In genomic region chr12:125434936-125435443, GRCh38 we compare ENCODE assay signal across 11 cellular contexts.
DNase-seq lines count a peak whose midpoint lies in the region; ATAC-seq and TF ChIP-seq lines count a peak whose summit lies in the region.
"Had no signal": no experiment of that assay in that cellular context is flagged by ENCODE, and none has a peak within 500 bp of the region (broad histone marks: within the 10 kb centered on the region; RNA-seq: fewer than 3 reads in every experiment).

No MANE protein-coding gene starts in this region.

- no peak for TF ChIP-seq POLR2A in GM18505 (IDR thresholded peaks at IDR 0.05; ENCODE audit: borderline replicate concordance, extremely low read depth, insufficient read depth, insufficient read length)
- no peak for TF ChIP-seq POLR2A in esophagus muscularis mucosa (IDR thresholded peaks at IDR 0.05; ENCODE audit: low read depth)

- no peaks in the 10 kb centered on the region for H3K27me3 ChIP-seq in esophagus muscularis mucosa
- H3K27me3 ChIP-seq: BLaER1 treated with 17β-estradiol and CSF1 and Interleukin-3, amounts not matched to agents 10 nM and 100 nM had no signal

- 77% methylated on average over 8 of the region's 8 CpGs for WGBS in esophagus muscularis mucosa

- intact Hi-C loops in esophagus muscularis mucosa (cut with DNase I): no loop called here

- no peaks in the 10 kb centered on the region for H3K36me3 ChIP-seq in esophagus muscularis mucosa
- H3K36me3 ChIP-seq: BLaER1 treated with 17β-estradiol and CSF1 and Interleukin-3, amounts not matched to agents 10 nM and 100 nM had no signal

- DNase-seq in epidermal melanocyte (ENCODE audit: insufficient read length, low spot score) (no peak), DMS79 treated with DMSO at 0.1 percent for 48 hours (lab: John Stamatoyannopoulos, UW) (no peak), NCI-H2227 (lab: John Stamatoyannopoulos, UW; ENCODE audit: unreplicated experiment) (no peak), esophagus muscularis mucosa (ENCODE audit: extremely low spot score) (no peak)
- DNase-seq: GF-D8, SIG-M5 had no signal

- ATAC-seq in GM18505 (IDR thresholded peaks at IDR 0.05; ENCODE audit: unreplicated experiment) (peak; percentile 66), GM19463 (IDR thresholded peaks at IDR 0.05; ENCODE audit: unreplicated experiment) (peak; percentile 79), HG02870 (IDR thresholded peaks at IDR 0.05; ENCODE audit: unreplicated experiment) (peak; percentile 82), HG03520 (IDR thresholded peaks at IDR 0.05; ENCODE audit: unreplicated experiment) (peak; percentile 73)

- no peak overlapping the region for H3K27ac ChIP-seq in esophagus muscularis mucosa (replicated peaks in 1 of 4)
- H3K27ac ChIP-seq: BLaER1 treated with 17β-estradiol and CSF1 and Interleukin-3, amounts not matched to agents 10 nM and 100 nM had no signal

- TF ChIP-seq EP300 in esophagus muscularis mucosa (IDR thresholded peaks at IDR 0.05): no peak

- TF ChIP-seq CTCF in esophagus muscularis mucosa (IDR thresholded peaks at IDR 0.05): no peak

- H3K4me1 ChIP-seq in esophagus muscularis mucosa: no peaks in the 10 kb centered on the region
- H3K4me1 ChIP-seq: BLaER1 treated with 17β-estradiol and CSF1 and Interleukin-3, amounts not matched to agents 10 nM and 100 nM had no signal

- H3K4me3 ChIP-seq in esophagus muscularis mucosa: no peak overlapping the region
- H3K4me3 ChIP-seq: BLaER1 treated with 17β-estradiol and CSF1 and Interleukin-3, amounts not matched to agents 10 nM and 100 nM had no signal

- no peaks in the 10 kb centered on the region for H3K9me3 ChIP-seq in esophagus muscularis mucosa
- H3K9me3 ChIP-seq: BLaER1 treated with 17β-estradiol and CSF1 and Interleukin-3, amounts not matched to agents 10 nM and 100 nM had no signal
